16 cellular contexts compared by ENCODE assay signal in the genomic region with DNA sequence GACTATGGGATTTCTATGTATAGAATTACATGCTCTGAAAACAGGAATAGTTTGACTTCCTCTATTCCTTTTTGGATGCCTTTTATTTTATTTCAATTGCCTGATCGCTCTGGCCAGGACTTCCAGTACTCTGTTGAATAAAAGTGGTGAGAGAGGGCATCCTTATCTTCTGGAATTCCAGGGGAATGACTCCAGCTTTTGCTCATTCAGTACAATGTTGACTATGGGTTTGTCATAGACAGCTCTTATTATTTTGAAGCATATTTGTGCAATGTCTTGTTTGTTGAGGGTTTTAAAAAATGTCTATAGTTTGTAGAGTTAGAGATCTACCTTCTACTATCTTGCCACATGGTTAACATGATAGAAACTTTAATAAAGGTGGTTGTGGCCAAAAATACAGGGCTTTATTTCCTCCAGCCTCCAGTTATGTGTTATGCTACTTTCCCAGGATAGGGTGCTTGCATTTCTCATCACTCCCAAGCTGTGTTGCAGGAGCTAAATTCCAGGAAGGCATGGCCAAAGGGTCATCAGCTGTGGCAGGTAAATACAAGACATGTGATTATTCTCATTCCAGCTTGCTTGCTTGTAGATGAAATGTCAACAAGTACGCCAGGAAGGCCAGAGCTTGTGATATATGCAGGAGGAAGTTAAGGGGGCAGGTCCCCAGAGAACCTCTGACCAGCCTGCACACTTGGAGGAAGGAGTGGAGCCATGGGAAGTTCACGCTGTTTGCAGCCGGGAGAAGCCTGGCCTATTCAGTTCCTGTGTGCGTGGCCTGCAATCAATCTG.
"Had no signal": no experiment of that assay in that cellular context is flagged by ENCODE, and none has a peak within 500 bp of the region (broad histone marks: within the 10 kb centered on the region; RNA-seq: fewer than 3 reads in every experiment).

No MANE protein-coding gene starts in this region.

- H3K4me1 ChIP-seq: adrenal gland, esophagus muscularis mucosa, left ventricle myocardium inferior, psoas muscle, sigmoid colon had no signal

- H3K27me3 ChIP-seq: esophagus muscularis mucosa had no signal

- DNase-seq: activated CD4-positive, CD25-positive, alpha-beta regulatory T cell; activated naive CD4-positive, alpha-beta T cell treated with anti-CD3 and anti-CD28 coated beads, Interleukin-2, amount 50 U/mL, for 16 hours; foreskin fibroblast; head of caudate nucleus; left ventricle myocardium inferior; mesendoderm; naive B cell; occipital lobe; psoas muscle; sigmoid colon; stimulated activated CD4-positive, alpha-beta T cell treated with anti-CD3 and anti-CD28 coated beads, Interleukin-2, amount 100 ng/mL, for 24 hours; stimulated activated naive CD4-positive, alpha-beta T cell; T-helper 17 cell had no signal

- H3K4me3 ChIP-seq: adrenal gland, esophagus muscularis mucosa, left ventricle myocardium inferior, psoas muscle, sigmoid colon had no signal

- H3K4me1 Mint-ChIP-seq: brain, naive B cell, T-helper 17 cell had no signal

- H3K36me3 ChIP-seq: adrenal gland, esophagus muscularis mucosa, left ventricle myocardium inferior, sigmoid colon had no signal

- H3K36me3 Mint-ChIP-seq: brain, naive B cell had no signal

- H3K4me3 Mint-ChIP-seq: brain, naive B cell, T-helper 17 cell had no signal

- H3K27ac ChIP-seq: adrenal gland, esophagus muscularis mucosa, left ventricle myocardium inferior, psoas muscle, sigmoid colon had no signal

- ATAC-seq: psoas muscle, T-helper 17 cell had no signal

- H3K27ac Mint-ChIP-seq: brain, naive B cell, T-helper 17 cell had no signal

- H3K9me3 ChIP-seq: adrenal gland, esophagus muscularis mucosa, left ventricle myocardium inferior, sigmoid colon had no signal

- H3K27me3 Mint-ChIP-seq: naive B cell, T-helper 17 cell had no signal
